ENCODE assay signal across 21 cellular contexts in genomic region chr1:67889466-67889865, GRCh38. TPM values are rescaled to one million over a fixed set of nuclear protein-coding genes. Genes with fewer than 3 reads are reported as not detected.
DNase-seq lines count a peak whose midpoint lies in the region; ATAC-seq and TF ChIP-seq lines count a peak whose summit lies in the region.
"Had no signal": no experiment of that assay in that cellular context is flagged by ENCODE, and none has a peak within 500 bp of the region (broad histone marks: within the 10 kb centered on the region; RNA-seq: fewer than 3 reads in every experiment).

No MANE protein-coding gene starts in this region.

- H2AFZ ChIP-seq in osteoblast (ENCODE audit: low read length) = peak overlapping the region; percentile 90
- H2AFZ ChIP-seq: hepatocyte had no signal

- no peaks in the 10 kb centered on the region for H3K9me3 ChIP-seq in BLaER1
- no peaks in the 10 kb centered on the region for H3K9me3 ChIP-seq in HUES48 (ENCODE audit: control insufficient read depth, insufficient read depth, low read length)
- no peaks in the 10 kb centered on the region for H3K9me3 ChIP-seq in osteoblast (ENCODE audit: low read depth, low read length)
- no peaks in the 10 kb centered on the region for H3K9me3 ChIP-seq in body of pancreas
- H3K9me3 ChIP-seq: Caco-2, lower lobe of right lung, vagina had no signal

- no peaks in the 10 kb centered on the region for H3K79me2 ChIP-seq in osteoblast (ENCODE audit: insufficient read depth, low read length)
- H3K79me2 ChIP-seq: hepatocyte had no signal

- peak overlapping the region; percentile 69; the same call in 1 of the 2 replicates for H3K4me2 ChIP-seq in BLaER1
- H3K4me2 ChIP-seq in osteoblast (ENCODE audit: insufficient read depth, low read length) = peak overlapping the region; percentile 18
- H3K4me2 ChIP-seq: hepatocyte had no signal

- ATAC-seq in body of pancreas = no peak
- no peak for ATAC-seq in GM18870 (IDR thresholded peaks at IDR 0.05; ENCODE audit: unreplicated experiment)
- ATAC-seq: Right ventricle myocardium inferior had no signal

- in situ Hi-C loops in brain microvascular endothelial cell (cut with HindIII; ENCODE audit: low pct_ligation_motif_present, low sequenced_read_pairs) = no loop called here

- H3K36me3 ChIP-seq in BLaER1 (no peaks in the 10 kb centered on the region), HUES48 (ENCODE audit: control insufficient read depth, insufficient read depth, low read length) (no peaks in the 10 kb centered on the region), brain microvascular endothelial cell (replicated peaks) (no peaks in the 10 kb centered on the region), osteoblast (ENCODE audit: insufficient read depth, low read length) (no peaks in the 10 kb centered on the region), body of pancreas (replicated peaks in 1 of 2; ENCODE audit: insufficient read depth in 1 of 2, low read depth in 2 of 2) (no peaks in the 10 kb centered on the region)
- H3K36me3 ChIP-seq: lower lobe of right lung, vagina had no signal

- WGBS in body of pancreas, 2 donors = 87 to 94% methylated on average over 1 of the region's 1 CpG

- DNase-seq in brain microvascular endothelial cell (no peak), osteoblast (ENCODE audit: insufficient read length, low spot score, missing footprints) (no peak), SHP77 treated with DMSO at 0.1 percent for 48 hours (lab: John Stamatoyannopoulos, UW) (no peak), body of pancreas (no peak)
- DNase-seq: activated CD8-positive, alpha-beta memory T cell treated with anti-CD3 and anti-CD28 coated beads, Interleukin-2, amount 50 U/mL, for 48 hours; Caco-2; GOT3; KG1; lower lobe of right lung; NCI-H1417; right cardiac atrium; stimulated activated CD4-positive, alpha-beta T cell treated with anti-CD3 and anti-CD28 coated beads, Interleukin-12 subunit alpha, Interleukin-12 subunit beta, amount 100 ng/mL, for 4 hours; stimulated activated CD4-positive, alpha-beta T cell treated with anti-CD3 and anti-CD28 coated beads, Interleukin-2, amount 100 ng/mL, for 48 hours; T-helper 9 cell had no signal

- no peak for TF ChIP-seq POLR2A in body of pancreas (IDR thresholded peaks at IDR 0.05)

- H3K27me3 ChIP-seq in BLaER1 (no peaks in the 10 kb centered on the region), HUES48 (ENCODE audit: control insufficient read depth, insufficient read depth, low read length) (no peaks in the 10 kb centered on the region), brain microvascular endothelial cell (replicated peaks) (no peaks in the 10 kb centered on the region), osteoblast (ENCODE audit: insufficient read depth, low read length) (no peaks in the 10 kb centered on the region), body of pancreas (no peaks in the 10 kb centered on the region)
- H3K27me3 ChIP-seq: hepatocyte, vagina had no signal

- H3K4me1 ChIP-seq in BLaER1 (peaks cover 43% of the 10 kb centered on the region), HUES48 (ENCODE audit: control insufficient read depth, insufficient read depth, low read length) (peaks cover 29% of the 10 kb centered on the region), osteoblast (ENCODE audit: insufficient read depth, low read length) (peaks cover 26% of the 10 kb centered on the region), body of pancreas (no peaks in the 10 kb centered on the region)
- H3K4me1 ChIP-seq: Caco-2, lower lobe of right lung had no signal

- TF ChIP-seq CTCF in brain microvascular endothelial cell (IDR thresholded peaks at IDR 0.05; ENCODE audit: low read depth, low read length, missing control alignments) = no peak
- no peak for TF ChIP-seq CTCF in osteoblast (IDR thresholded peaks at IDR 0.05; ENCODE audit: extremely low read depth, low read depth, low read length)
- TF ChIP-seq CTCF in body of pancreas (IDR thresholded peaks at IDR 0.05) = no peak

- no peak overlapping the region for H3K27ac ChIP-seq in BLaER1
- H3K27ac ChIP-seq in HUES48 (ENCODE audit: low read depth, low read length) = peak overlapping the region; percentile 17
- H3K27ac ChIP-seq in brain microvascular endothelial cell = peak overlapping the region; percentile 92
- H3K27ac ChIP-seq in osteoblast (ENCODE audit: low read depth, low read length) = peak overlapping the region; percentile 51
- no peak overlapping the region for H3K27ac ChIP-seq in body of pancreas
- H3K27ac ChIP-seq: lower lobe of right lung, vagina had no signal

- H3K4me3 ChIP-seq in BLaER1 = no peak overlapping the region
- H3K4me3 ChIP-seq in HUES48 (ENCODE audit: low read depth, low read length) = no peak overlapping the region
- no peak overlapping the region for H3K4me3 ChIP-seq in brain microvascular endothelial cell (ENCODE audit: low read depth, low read length)
- no peak overlapping the region for H3K4me3 ChIP-seq in osteoblast (ENCODE audit: insufficient read depth, low read length)
- H3K4me3 ChIP-seq in body of pancreas = no peak overlapping the region
- H3K4me3 ChIP-seq: hepatocyte, lower lobe of right lung, vagina had no signal

- intact Hi-C loops in body of pancreas (cut with DNase I) = no loop called here

- H4K20me1 ChIP-seq in BLaER1 = no peaks in the 10 kb centered on the region
- no peaks in the 10 kb centered on the region for H4K20me1 ChIP-seq in osteoblast (ENCODE audit: insufficient read depth, low read length)

- H3K9ac ChIP-seq in BLaER1 (no peak overlapping the region), HUES48 (ENCODE audit: low read depth, low read length) (no peak overlapping the region)

RNA-seq across cellular contexts. Expression of gene GNG12, which starts 56.2 kb away (rescaled TPM):
- total RNA-seq in osteoblast = 204 and 219 TPM in 2 replicates
- 10 to 100 TPM; 26.4 to 42.3 TPM for total RNA-seq in body of pancreas
- total RNA-seq: activated CD8-positive, alpha-beta T cell treated with anti-CD3 and anti-CD28 coated beads for 36 hours had no signal

Comparison
In these comparisons a context has a peak if more than half of its experiments do, and no peak if none do; other contexts are left out.
1. H3K27ac ChIP-seq: peak in HUES48 (single experiment), brain microvascular endothelial cell (single experiment) and osteoblast (single experiment); none in BLaER1 (single experiment) and body of pancreas (0 of 4).